8 cellular contexts compared by ENCODE assay signal in the genomic region with DNA sequence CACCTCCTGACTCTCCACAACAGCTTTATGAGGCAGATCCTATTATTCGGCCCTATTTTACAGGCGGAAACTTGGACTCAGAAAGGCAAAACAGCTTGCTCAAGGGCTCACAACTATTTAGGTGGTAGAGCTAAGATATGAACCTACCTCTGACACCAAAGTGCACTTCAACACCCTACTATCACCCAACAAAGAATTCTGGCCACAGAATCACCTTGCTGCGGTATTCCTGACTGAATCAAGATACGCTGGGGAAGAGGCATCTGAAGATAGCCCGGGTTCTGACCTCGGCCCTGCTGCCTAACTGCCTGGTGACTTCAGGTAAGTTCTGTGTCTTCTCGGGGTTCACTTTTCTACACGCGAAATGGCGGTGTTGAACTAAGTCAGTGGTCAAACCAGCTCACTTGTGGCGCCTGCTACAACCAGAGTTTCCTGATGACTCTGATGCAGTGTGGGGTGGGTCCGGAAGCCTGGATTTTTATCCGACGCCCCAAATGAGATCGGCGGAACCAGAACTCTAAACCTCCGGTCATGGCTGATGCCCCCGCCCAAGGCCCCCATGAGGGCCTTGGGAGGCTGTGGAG. TPM values are rescaled to one million over a fixed set of nuclear protein-coding genes. Genes with fewer than 3 reads are reported as not detected.
DNase-seq lines count a peak whose midpoint lies in the region; ATAC-seq, FAIRE-seq and TF ChIP-seq lines count a peak whose summit lies in the region.

No MANE protein-coding gene starts in this region.

- peak overlapping the region; percentile 87 for H3K4me2 ChIP-seq in PC-3 (ENCODE audit: low read length)

- H3K79me2 ChIP-seq in PC-3 (ENCODE audit: low read length), result peaks cover 52% of the 10 kb centered on the region

- H3K4me3 ChIP-seq in PC-3 (ENCODE audit: low read length) (peak overlapping the region; percentile 76), pancreas (peak overlapping the region; percentile 72 to 99 (median 86))

- no peak for FAIRE-seq in pancreas (lab: Jason Lieb, UNC)
- no peak for FAIRE-seq in urothelium cell line (lab: Jason Lieb, UNC)

- no peak for TF ChIP-seq CTCF in PC-3 (conservative IDR thresholded peaks at IDR 0.05; ENCODE audit: low read depth, low read length)
- no peak for TF ChIP-seq CTCF in endothelial cell (IDR thresholded peaks at IDR 0.05; ENCODE audit: unreplicated experiment)
- TF ChIP-seq CTCF in pancreas (IDR thresholded peaks at IDR 0.05), result no peak

- peak overlapping the region; percentile 100 for H3K27ac Mint-ChIP-seq in endothelial cell (ENCODE audit: unreplicated experiment)

- WGBS in pancreas, 2 donors, result 2 to 3% methylated on average over 18 of the region's 18 CpGs

- peak overlapping the region; percentile 97 for H3K4me3 Mint-ChIP-seq in endothelial cell (ENCODE audit: unreplicated experiment)

- H2AFZ ChIP-seq in PC-3 (ENCODE audit: low read length), result peak overlapping the region; percentile 82

- ATAC-seq in GM19043 (IDR thresholded peaks at IDR 0.05; ENCODE audit: low read depth, unreplicated experiment) (peak; percentile 5), PC-3 (peak; percentile 23), pancreas (no peak)

- no peaks in the 10 kb centered on the region for H4K20me1 ChIP-seq in PC-3 (ENCODE audit: low read length)

- no peaks in the 10 kb centered on the region for H3F3A ChIP-seq in PC-3 (ENCODE audit: low read length, unreplicated experiment)

- TSS peak; percentile 62 for BruUV-seq in PC-3 (replicated peaks; lab: Mats Ljungman, UMichigan)

- intact Hi-C loops in PC-3 (cut with micrococcal nuclease), result no loop called here
- intact Hi-C loops in pancreas (cut with DNase I), result no loop called here

- DNase-seq in PC-3 (no peak), endothelial cell (ENCODE audit: low spot score) (no peak), pancreas (peak in 1 of 6 donors; percentile 30), urothelium cell line (ENCODE audit: low spot score) (no peak), dedifferentiated amniotic fluid mesenchymal stem cell (ENCODE audit: extremely low spot score) (no peak), DMS79 (lab: John Stamatoyannopoulos, UW) (no peak), amniotic stem cell (lab: John Stamatoyannopoulos, UW) (no peak)

- H3K9me3 ChIP-seq in PC-3 (ENCODE audit: low read length), result no peaks in the 10 kb centered on the region
- H3K9me3 ChIP-seq in pancreas, result no peaks in the 10 kb centered on the region

- H3K27me3 Mint-ChIP-seq in endothelial cell (ENCODE audit: unreplicated experiment), result peaks cover 13% of the 10 kb centered on the region

- H3K4me1 ChIP-seq in PC-3 (ENCODE audit: insufficient read depth, low read length) (peaks cover 12% of the 10 kb centered on the region), pancreas (peaks cover 7 to 14% (median 13%) of the 10 kb centered on the region in 3 donors)

- peaks cover 25% of the 10 kb centered on the region for H3K4me1 Mint-ChIP-seq in endothelial cell (ENCODE audit: unreplicated experiment)

- POLR2A ChIA-PET in PC-3 (lab: Charles Lee; ENCODE audit: unreplicated experiment), result interaction anchor here (0.5 to 1.4 kb wide), 2 partner anchors 12 to 145 kb away, joined by 6 to 21 read pairs; no protein-coding TSS in a partner anchor

- no peaks in the 10 kb centered on the region for H3K27me3 ChIP-seq in PC-3 (ENCODE audit: low read length)
- H3K27me3 ChIP-seq in pancreas, result no peaks in the 10 kb centered on the region

- peaks cover 3% of the 10 kb centered on the region for H3K36me3 Mint-ChIP-seq in endothelial cell (ENCODE audit: low read depth, unreplicated experiment)

- peak overlapping the region; percentile 92 for H3K9ac ChIP-seq in PC-3 (ENCODE audit: low read length)

- H3K9me3 Mint-ChIP-seq in endothelial cell (ENCODE audit: unreplicated experiment), result no peaks in the 10 kb centered on the region

- H3K36me3 ChIP-seq in PC-3 (ENCODE audit: low read depth, low read length) (no peaks in the 10 kb centered on the region), pancreas (no peaks in the 10 kb centered on the region)

- no peaks in the 10 kb centered on the region for H3K9me2 ChIP-seq in PC-3 (replicated peaks; ENCODE audit: low read length)

- CTCF ChIA-PET in PC-3 (lab: Charles Lee), result no interaction called here

- H3K27ac ChIP-seq in PC-3 (ENCODE audit: low read length) (peak overlapping the region; percentile 83), pancreas (peak overlapping the region; percentile 86 to 95 (median 88))

RNA-seq across cellular contexts. Expression of a gene that starts 0.6 kb away (rescaled TPM):
- total RNA-seq in PC-3 (2014; rRNA removed) (88.4 and 91.6 TPM in 2 replicates), endothelial cell (ENCODE audit: unreplicated experiment) (70.9 TPM), pancreas (10 to 100 TPM; 14.5 to 27.2 (median 17.5) TPM)
- polyA plus RNA-seq in pancreas, result 10 to 100 TPM; 27.0 to 47.3 TPM

RNA-seq across cellular contexts. Expression of a gene that starts 26.6 kb away (rescaled TPM):
- total RNA-seq in PC-3 (2014; rRNA removed) (not detected in 2 replicates), endothelial cell (ENCODE audit: unreplicated experiment) (not detected), pancreas (under 1 TPM in 1 of 6 donors, not detected in 5; 0.14 TPM)
- polyA plus RNA-seq in pancreas, result under 1 TPM; 0.19 to 0.52 TPM

RNA-seq across cellular contexts. Expression of a gene that starts 59.7 kb away (rescaled TPM):
- total RNA-seq in PC-3 (2014; rRNA removed) (1.7 and 5.0 TPM in 2 replicates), endothelial cell (ENCODE audit: unreplicated experiment) (5.3 TPM), pancreas (10 to 100 TPM in 3 of 6 donors, 1 to 10 TPM in 3; 3.3 to 26.7 (median 8.0) TPM)
- 10 to 100 TPM; 15.1 to 19.3 TPM for polyA plus RNA-seq in pancreas

Comparison
In these comparisons a context has a peak if more than half of its experiments do, and no peak if none do; other contexts are left out.
1. ATAC-seq: peak in GM19043 (single experiment) and PC-3 (single experiment); none in pancreas (0 of 4).